15 cellular contexts compared by ENCODE assay signal in the genomic region with DNA sequence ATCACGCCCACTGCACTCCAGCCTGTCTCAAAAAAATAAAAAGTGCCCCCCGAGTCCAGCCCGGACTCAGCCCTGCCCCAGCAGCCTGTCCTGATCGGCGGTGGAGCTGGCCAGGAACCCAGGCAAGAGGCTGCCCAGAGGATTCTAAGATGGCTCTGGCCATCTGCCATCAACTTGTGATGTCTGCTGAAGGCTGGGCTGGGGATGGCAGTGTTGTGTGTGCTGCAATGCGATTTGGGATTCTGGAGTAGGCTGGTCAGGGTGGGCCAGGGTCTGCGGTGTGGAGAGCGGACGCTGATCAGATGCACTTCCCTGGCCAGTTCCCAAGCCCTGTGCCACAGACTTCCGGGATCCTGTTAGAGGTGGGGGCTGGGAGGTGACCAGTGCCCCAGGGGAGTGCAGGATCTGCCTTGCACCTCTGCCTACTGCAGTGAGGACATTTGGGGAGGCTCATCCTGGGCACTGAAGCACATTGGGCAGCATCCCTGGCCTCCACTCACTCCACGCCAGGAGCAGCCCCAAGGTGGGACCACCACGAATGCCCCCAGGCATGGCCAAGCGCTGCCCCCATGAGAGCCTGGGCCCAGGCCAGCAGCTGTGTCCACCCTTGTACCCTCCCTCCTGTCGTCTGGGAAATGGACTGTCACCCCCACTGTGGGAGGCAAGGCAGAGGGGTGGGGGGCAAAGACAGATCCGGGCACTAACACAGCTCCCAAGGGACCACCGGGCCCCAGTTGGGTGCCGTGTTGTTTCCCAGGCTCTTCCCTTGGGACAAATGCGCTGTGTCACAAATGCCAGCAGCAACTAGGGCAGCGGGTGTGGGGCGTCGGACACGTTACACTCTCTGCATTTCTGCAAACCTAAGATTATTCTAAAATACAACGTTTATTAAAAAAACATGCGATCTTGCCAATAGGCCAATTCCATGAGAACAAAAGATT. TPM values are rescaled to one million over a fixed set of nuclear protein-coding genes. Genes with fewer than 3 reads are reported as not detected.
DNase-seq lines count a peak whose midpoint lies in the region; ATAC-seq, FAIRE-seq and TF ChIP-seq lines count a peak whose summit lies in the region.
"Had no signal": no experiment of that assay in that cellular context is flagged by ENCODE, and none has a peak within 500 bp of the region (broad histone marks: within the 10 kb centered on the region; RNA-seq: fewer than 3 reads in every experiment).

No MANE protein-coding gene starts in this region.

- TF ChIP-seq EP300 in HepG2 (IDR thresholded peaks at IDR 0.05; ENCODE audit: low read depth in 2 of 2, low read length in 2 of 2) (no peak), HepG2 (CRISPR knock-in tag; IDR thresholded peaks at IDR 0.05; ENCODE audit: borderline replicate concordance) (no peak)

- TF ChIP-seq RAD21 in HepG2 (CRISPR knock-in tag; IDR thresholded peaks at IDR 0.05): no peak

- 93% methylated on average over 21 of the region's 24 CpGs for WGBS in HepG2 (ENCODE audit: low lambda C conversion rate)

- in situ Hi-C loops in HepG2 (cut with HindIII; ENCODE audit: extremely low pct_ligation_motif_present, low pct_unique_long_range_greater_than_20kb) (no loop called here), G401 (cut with HindIII; ENCODE audit: low sequenced_read_pairs) (no loop called here)

- no peak for TF ChIP-seq CTCF in RWPE1 (conservative IDR thresholded peaks at IDR 0.05; ENCODE audit: low read depth)
- TF ChIP-seq CTCF in HepG2 (CRISPR knock-in tag; IDR thresholded peaks at IDR 0.05): no peak

- DNase-seq in RWPE1 (ENCODE audit: low spot score) (no peak), HepG2 (ENCODE audit: low spot score) (no peak), G401 (ENCODE audit: low spot score) (no peak)
- no peak for DNase-seq in activated T-cell treated with anti-CD3 and anti-CD28 coated beads, Interleukin-2, amount 50 U/mL, for 24 hours
- DNase-seq: activated CD4-positive, alpha-beta T cell treated with anti-CD3 and anti-CD28 coated beads, Interleukin-2, amount 50 U/mL, for 48 hours; activated effector memory CD4-positive, alpha-beta T cell treated with anti-CD3 and anti-CD28 coated beads, Interleukin-2, amount 50 U/mL, for 16 hours; HFFc6; midbrain; NCI-H1048 had no signal

- no peaks in the 10 kb centered on the region for H3K79me2 ChIP-seq in HepG2 (ENCODE audit: insufficient read depth, low read length)

- POLR2A ChIA-PET in RWPE1 (lab: Yijun Ruan, JAX; ENCODE audit: low non-redundant PET) (no interaction called here), HepG2 (lab: Yijun Ruan, JAX) (no interaction called here)

- intact Hi-C loops in HepG2 (cut with micrococcal nuclease; ENCODE audit: unreplicated experiment): no loop called here

- no peak overlapping the region for H3K27ac Mint-ChIP-seq in activated T-cell treated with anti-CD3 and anti-CD28 coated beads, Interleukin-2, amount 50 U/mL, for 24 hours
- H3K27ac Mint-ChIP-seq: HFFc6; progenitor cell of endocrine pancreas; stimulated activated effector memory CD8-positive, alpha-beta T cell treated with anti-CD3 and anti-CD28 coated beads, Interleukin-12 subunit alpha, Interleukin-12 subunit beta, amount 100 ng/mL, for 72 hours had no signal

- H3K9me3 Mint-ChIP-seq in activated T-cell treated with anti-CD3 and anti-CD28 coated beads, Interleukin-2, amount 50 U/mL, for 24 hours: no peaks in the 10 kb centered on the region
- H3K9me3 Mint-ChIP-seq: HFFc6; stimulated activated effector memory CD8-positive, alpha-beta T cell treated with anti-CD3 and anti-CD28 coated beads, Interleukin-12 subunit alpha, Interleukin-12 subunit beta, amount 100 ng/mL, for 72 hours had no signal

- no peak overlapping the region for H3K4me3 Mint-ChIP-seq in activated T-cell treated with anti-CD3 and anti-CD28 coated beads, Interleukin-2, amount 50 U/mL, for 24 hours
- H3K4me3 Mint-ChIP-seq: HFFc6; stimulated activated effector memory CD8-positive, alpha-beta T cell treated with anti-CD3 and anti-CD28 coated beads, Interleukin-12 subunit alpha, Interleukin-12 subunit beta, amount 100 ng/mL, for 72 hours had no signal

- peaks cover 13 to 26% (median 24%) of the 10 kb centered on the region in 11 experiments for H3K27me3 ChIP-seq in BLaER1 treated with 17β-estradiol and CSF1 and Interleukin-3, amounts not matched to agents 10 nM and 100 nM
- H3K27me3 ChIP-seq in HepG2 (ENCODE audit: control insufficient read depth in 1 of 2, insufficient read depth in 2 of 2, low read length in 2 of 2): peaks cover 0 to 15% of the 10 kb centered on the region in 2 experiments; a peak in 2 of 5 replicates

- ATAC-seq in HepG2 (no peak), GM19455 (IDR thresholded peaks at IDR 0.05; ENCODE audit: unreplicated experiment) (no peak)
- ATAC-seq: stimulated activated effector memory CD8-positive, alpha-beta T cell treated with anti-CD3 and anti-CD28 coated beads, Interleukin-12 subunit alpha, Interleukin-12 subunit beta, amount 100 ng/mL, for 72 hours had no signal

- H3K27ac ChIP-seq in BLaER1 treated with 17β-estradiol and CSF1 and Interleukin-3, amounts not matched to agents 10 nM and 100 nM: peak overlapping the region in 8 of 11 experiments; percentile 59 to 76 (median 72); a peak in 14 of 22 replicates
- H3K27ac ChIP-seq in RWPE1 (peak overlapping the region; percentile 11; the same call in 1 of the 2 replicates), HepG2 (ENCODE audit: extremely low read length, insufficient read depth, low read length) (no peak overlapping the region)

- H3K9ac ChIP-seq in BLaER1 treated with 17β-estradiol and CSF1 and Interleukin-3, amounts not matched to agents 10 nM and 100 nM: peak overlapping the region in 7 of 11 experiments; percentile 5 to 59 (median 43); a peak in 7 of 22 replicates
- H3K9ac ChIP-seq in HepG2 (ENCODE audit: insufficient read depth, low read depth, low read length): no peak overlapping the region

- BruUV-seq in HepG2 (replicated peaks; lab: Mats Ljungman, UMichigan): no TSS peak

- peak overlapping the region in 2 of 10 experiments; percentile 1 to 36; a peak in 1 of 20 replicates for H3K4me3 ChIP-seq in BLaER1 treated with 17β-estradiol and CSF1 and Interleukin-3, amounts not matched to agents 10 nM and 100 nM
- H3K4me3 ChIP-seq in HepG2 (replicated peaks in 1 of 3; ENCODE audit: insufficient read depth in 1 of 3, low read depth in 2 of 3, low read length in 3 of 3): no peak overlapping the region

- H3K27me3 Mint-ChIP-seq in activated T-cell treated with anti-CD3 and anti-CD28 coated beads, Interleukin-2, amount 50 U/mL, for 24 hours: peaks cover 10% of the 10 kb centered on the region

- peaks cover 7% of the 10 kb centered on the region for H3K4me1 Mint-ChIP-seq in activated T-cell treated with anti-CD3 and anti-CD28 coated beads, Interleukin-2, amount 50 U/mL, for 24 hours (ENCODE audit: low read depth)

- H3K4me2 ChIP-seq in BLaER1 treated with 17β-estradiol and CSF1 and Interleukin-3, amounts not matched to agents 10 nM and 100 nM: peak overlapping the region; percentile 79 to 98 (median 92)
- H3K4me2 ChIP-seq in HepG2 (ENCODE audit: low read depth, low read length): no peak overlapping the region

- FAIRE-seq in HepG2 (lab: Jason Lieb, UNC): no peak
- FAIRE-seq: HTR-8/SVneo, RCC 7860 had no signal

- H3K9me3 ChIP-seq in BLaER1 treated with 17β-estradiol and CSF1 and Interleukin-3, amounts not matched to agents 10 nM and 100 nM (replicated peaks in 1 of 11): no peaks in the 10 kb centered on the region; a peak in 1 of 22 replicates
- no peaks in the 10 kb centered on the region for H3K9me3 ChIP-seq in HepG2 (ENCODE audit: low read length)

- no peak overlapping the region for H2AFZ ChIP-seq in HepG2 (ENCODE audit: low read length)

- H4K20me1 ChIP-seq in BLaER1 treated with 17β-estradiol and CSF1 and Interleukin-3, amounts not matched to agents 10 nM and 100 nM: peaks cover 0 to 58% (median 25%) of the 10 kb centered on the region in 11 experiments; a peak in 14 of 22 replicates
- H4K20me1 ChIP-seq in HepG2 (ENCODE audit: insufficient read depth, low read length): no peaks in the 10 kb centered on the region

- H3K4me1 ChIP-seq in BLaER1 treated with 17β-estradiol and CSF1 and Interleukin-3, amounts not matched to agents 10 nM and 100 nM: peaks cover 49 to 73% (median 65%) of the 10 kb centered on the region in 10 experiments
- peaks cover 29% of the 10 kb centered on the region for H3K4me1 ChIP-seq in HepG2 (ENCODE audit: insufficient read depth, low read length)

- no peak for TF ChIP-seq POLR2A in HepG2 (IDR thresholded peaks at IDR 0.05; ENCODE audit: insufficient read depth in 1 of 2, low read depth in 2 of 2, low read length in 2 of 2)

- H3K36me3 ChIP-seq in BLaER1 treated with 17β-estradiol and CSF1 and Interleukin-3, amounts not matched to agents 10 nM and 100 nM: peaks cover 17 to 44% (median 34%) of the 10 kb centered on the region in 11 experiments
- peaks cover 3 to 13% of the 10 kb centered on the region in 2 experiments; a peak in 2 of 5 replicates for H3K36me3 ChIP-seq in HepG2 (replicated peaks in 1 of 2; ENCODE audit: control insufficient read depth in 1 of 2, insufficient read depth in 2 of 2, low read length in 2 of 2)

- CTCF ChIA-PET in RWPE1 (lab: Yijun Ruan, JAX) (interaction anchor here (0.6 kb wide), 1 partner anchor 13 kb away, joined by 4 read pairs; no protein-coding TSS in a partner anchor), HepG2 (lab: Yijun Ruan, JAX; ENCODE audit: low intra/inter-chr PET ratio, low total read pairs) (no interaction called here)

- H3K36me3 Mint-ChIP-seq in activated T-cell treated with anti-CD3 and anti-CD28 coated beads, Interleukin-2, amount 50 U/mL, for 24 hours (ENCODE audit: low read depth): peaks cover 34% of the 10 kb centered on the region

RNA-seq across cellular contexts. Expression of gene TBXA2R, which starts 3.4 kb away (rescaled TPM):
- not detected in 2 replicates for total RNA-seq in HepG2 (2016; rRNA removed; fragmentation: Illumina TruSeq; extraction: Trizol)
- total RNA-seq in HepG2 (2016; cell fraction: cytosol; rRNA removed; fragmentation: Illumina TruSeq; extraction: Trizol; ENCODE audit: low read depth): not detected in 2 replicates
- total RNA-seq in HepG2 (2016; cell fraction: insoluble cytoplasmic fraction; rRNA removed; fragmentation: Illumina TruSeq; extraction: Trizol): not detected in 2 replicates
- total RNA-seq in HepG2 (2016; cell fraction: membrane; rRNA removed; fragmentation: Illumina TruSeq; extraction: Trizol): not detected in 2 replicates
- total RNA-seq in HepG2 (2016; cell fraction: nucleus; rRNA removed; fragmentation: Illumina TruSeq; extraction: Trizol): not detected in 2 replicates
- polyA plus RNA-seq in HepG2 (2011; rRNA removed): 0.05 and 0.09 TPM in 2 replicates
- 0.04 TPM in 2 replicates for polyA plus RNA-seq in HepG2 (2011; cell fraction: cytosol; rRNA removed)
- polyA plus RNA-seq in HepG2 (2011; cell fraction: nucleus; rRNA removed): 0.11 TPM in 1 of 2 replicates, not detected in the other
- not detected in 2 replicates for polyA plus RNA-seq in HepG2 (2012)
- not detected in 2 replicates for polyA plus RNA-seq in HepG2 (2016; cell fraction: cytosol; fragmentation: Illumina TruSeq; extraction: Trizol; ENCODE audit: low read depth)
- not detected in 2 replicates for polyA plus RNA-seq in HepG2 (2016; cell fraction: insoluble cytoplasmic fraction; fragmentation: Illumina TruSeq; extraction: Trizol; ENCODE audit: low read depth)
- polyA plus RNA-seq in HepG2 (2016; cell fraction: membrane; fragmentation: Illumina TruSeq; extraction: Trizol; ENCODE audit: low read depth): not detected in 2 replicates
- not detected in 2 replicates for polyA plus RNA-seq in HepG2 (2016; cell fraction: nucleus; fragmentation: Illumina TruSeq; extraction: Trizol; ENCODE audit: insufficient read depth, low read depth)
- 0.20 and 1.3 TPM in 2 replicates for polyA minus RNA-seq in HepG2 (2011; rRNA and poly(A)+ RNA removed; ENCODE audit: low replicate concordance)
- polyA minus RNA-seq in HepG2 (2011; cell fraction: cytosol; rRNA and poly(A)+ RNA removed): not detected in 2 replicates
- not detected in 2 replicates for polyA minus RNA-seq in HepG2 (2011; cell fraction: nucleus; rRNA and poly(A)+ RNA removed)
- total RNA-seq in G401 (2014; rRNA removed; shearing (Covaris generic)): 7.7 and 9.7 TPM in 2 replicates
- total RNA-seq: progenitor cell of endocrine pancreas had no signal

RNA-seq across cellular contexts. Expression of gene CACTIN, which starts 16.5 kb away (rescaled TPM):
- total RNA-seq in HepG2 (2016; rRNA removed; fragmentation: Illumina TruSeq; extraction: Trizol): 11.1 and 16.6 TPM in 2 replicates
- total RNA-seq in HepG2 (2016; cell fraction: cytosol; rRNA removed; fragmentation: Illumina TruSeq; extraction: Trizol; ENCODE audit: low read depth): 2.8 and 3.1 TPM in 2 replicates
- total RNA-seq in HepG2 (2016; cell fraction: insoluble cytoplasmic fraction; rRNA removed; fragmentation: Illumina TruSeq; extraction: Trizol): 11.2 and 17.9 TPM in 2 replicates
- 4.7 and 5.6 TPM in 2 replicates for total RNA-seq in HepG2 (2016; cell fraction: membrane; rRNA removed; fragmentation: Illumina TruSeq; extraction: Trizol)
- 9.0 and 11.6 TPM in 2 replicates for total RNA-seq in HepG2 (2016; cell fraction: nucleus; rRNA removed; fragmentation: Illumina TruSeq; extraction: Trizol)
- polyA plus RNA-seq in HepG2 (2011; rRNA removed): 10.0 and 11.5 TPM in 2 replicates
- polyA plus RNA-seq in HepG2 (2011; cell fraction: cytosol; rRNA removed): 6.6 and 11.2 TPM in 2 replicates
- polyA plus RNA-seq in HepG2 (2011; cell fraction: nucleus; rRNA removed): 31.8 and 41.5 TPM in 2 replicates
- polyA plus RNA-seq in HepG2 (2012): 5.7 and 5.8 TPM in 2 replicates
- 1.7 and 1.8 TPM in 2 replicates for polyA plus RNA-seq in HepG2 (2016; cell fraction: cytosol; fragmentation: Illumina TruSeq; extraction: Trizol; ENCODE audit: low read depth)
- polyA plus RNA-seq in HepG2 (2016; cell fraction: insoluble cytoplasmic fraction; fragmentation: Illumina TruSeq; extraction: Trizol; ENCODE audit: low read depth): 10.2 and 13.0 TPM in 2 replicates
- polyA plus RNA-seq in HepG2 (2016; cell fraction: membrane; fragmentation: Illumina TruSeq; extraction: Trizol; ENCODE audit: low read depth): 3.7 and 4.0 TPM in 2 replicates
- 28.6 and 30.2 TPM in 2 replicates for polyA plus RNA-seq in HepG2 (2016; cell fraction: nucleus; fragmentation: Illumina TruSeq; extraction: Trizol; ENCODE audit: insufficient read depth, low read depth)
- polyA minus RNA-seq in HepG2 (2011; rRNA and poly(A)+ RNA removed; ENCODE audit: low replicate concordance): 9.7 and 19.5 TPM in 2 replicates
- polyA minus RNA-seq in HepG2 (2011; cell fraction: cytosol; rRNA and poly(A)+ RNA removed): 5.0 and 5.2 TPM in 2 replicates
- 5.3 and 5.7 TPM in 2 replicates for polyA minus RNA-seq in HepG2 (2011; cell fraction: nucleus; rRNA and poly(A)+ RNA removed)
- 43.3 and 47.8 TPM in 2 replicates for total RNA-seq in G401 (2014; rRNA removed; shearing (Covaris generic))

RNA-seq across cellular contexts. Expression of gene GIPC3, which starts 24.8 kb away (rescaled TPM):
- not detected in 2 replicates for total RNA-seq in HepG2 (2016; rRNA removed; fragmentation: Illumina TruSeq; extraction: Trizol)
- not detected in 2 replicates for total RNA-seq in HepG2 (2016; cell fraction: cytosol; rRNA removed; fragmentation: Illumina TruSeq; extraction: Trizol; ENCODE audit: low read depth)
- not detected in 2 replicates for total RNA-seq in HepG2 (2016; cell fraction: insoluble cytoplasmic fraction; rRNA removed; fragmentation: Illumina TruSeq; extraction: Trizol)
- not detected in 2 replicates for total RNA-seq in HepG2 (2016; cell fraction: membrane; rRNA removed; fragmentation: Illumina TruSeq; extraction: Trizol)
- not detected in 2 replicates for total RNA-seq in HepG2 (2016; cell fraction: nucleus; rRNA removed; fragmentation: Illumina TruSeq; extraction: Trizol)
- polyA plus RNA-seq in HepG2 (2011; rRNA removed): 0.05 and 0.08 TPM in 2 replicates
- polyA plus RNA-seq in HepG2 (2011; cell fraction: cytosol; rRNA removed): 0.01 and 0.03 TPM in 2 replicates
- 0.14 and 0.17 TPM in 2 replicates for polyA plus RNA-seq in HepG2 (2011; cell fraction: nucleus; rRNA removed)
- polyA plus RNA-seq in HepG2 (2012): 0.04 TPM in 1 of 2 replicates, not detected in the other
- polyA plus RNA-seq in HepG2 (2016; cell fraction: cytosol; fragmentation: Illumina TruSeq; extraction: Trizol; ENCODE audit: low read depth): not detected in 2 replicates
- not detected in 2 replicates for polyA plus RNA-seq in HepG2 (2016; cell fraction: insoluble cytoplasmic fraction; fragmentation: Illumina TruSeq; extraction: Trizol; ENCODE audit: low read depth)
- polyA plus RNA-seq in HepG2 (2016; cell fraction: membrane; fragmentation: Illumina TruSeq; extraction: Trizol; ENCODE audit: low read depth): not detected in 2 replicates
- polyA plus RNA-seq in HepG2 (2016; cell fraction: nucleus; fragmentation: Illumina TruSeq; extraction: Trizol; ENCODE audit: insufficient read depth, low read depth): not detected in 2 replicates
- 0.02 and 5.9 TPM in 2 replicates for polyA minus RNA-seq in HepG2 (2011; rRNA and poly(A)+ RNA removed; ENCODE audit: low replicate concordance)
- polyA minus RNA-seq in HepG2 (2011; cell fraction: cytosol; rRNA and poly(A)+ RNA removed): not detected in 2 replicates
- not detected in 2 replicates for polyA minus RNA-seq in HepG2 (2011; cell fraction: nucleus; rRNA and poly(A)+ RNA removed)
- total RNA-seq in G401 (2014; rRNA removed; shearing (Covaris generic)): not detected in 2 replicates
- total RNA-seq: progenitor cell of endocrine pancreas had no signal

RNA-seq across cellular contexts. Expression of gene HMG20B, which starts 37.3 kb away (rescaled TPM):
- 23.0 and 29.2 TPM in 2 replicates for total RNA-seq in HepG2 (2016; rRNA removed; fragmentation: Illumina TruSeq; extraction: Trizol)
- 26.2 and 31.3 TPM in 2 replicates for total RNA-seq in HepG2 (2016; cell fraction: cytosol; rRNA removed; fragmentation: Illumina TruSeq; extraction: Trizol; ENCODE audit: low read depth)
- 26.2 and 29.0 TPM in 2 replicates for total RNA-seq in HepG2 (2016; cell fraction: insoluble cytoplasmic fraction; rRNA removed; fragmentation: Illumina TruSeq; extraction: Trizol)
- total RNA-seq in HepG2 (2016; cell fraction: membrane; rRNA removed; fragmentation: Illumina TruSeq; extraction: Trizol): 40.2 and 42.4 TPM in 2 replicates
- 17.0 TPM in 2 replicates for total RNA-seq in HepG2 (2016; cell fraction: nucleus; rRNA removed; fragmentation: Illumina TruSeq; extraction: Trizol)
- polyA plus RNA-seq in HepG2 (2011; rRNA removed): 23.9 and 24.8 TPM in 2 replicates
- 17.7 and 28.8 TPM in 2 replicates for polyA plus RNA-seq in HepG2 (2011; cell fraction: cytosol; rRNA removed)
- polyA plus RNA-seq in HepG2 (2011; cell fraction: nucleus; rRNA removed): 73.5 and 97.4 TPM in 2 replicates
- polyA plus RNA-seq in HepG2 (2012): 19.0 and 22.8 TPM in 2 replicates
- 33.9 and 35.6 TPM in 2 replicates for polyA plus RNA-seq in HepG2 (2016; cell fraction: cytosol; fragmentation: Illumina TruSeq; extraction: Trizol; ENCODE audit: low read depth)
- polyA plus RNA-seq in HepG2 (2016; cell fraction: insoluble cytoplasmic fraction; fragmentation: Illumina TruSeq; extraction: Trizol; ENCODE audit: low read depth): 36.6 TPM in 2 replicates
- 38.7 and 44.5 TPM in 2 replicates for polyA plus RNA-seq in HepG2 (2016; cell fraction: membrane; fragmentation: Illumina TruSeq; extraction: Trizol; ENCODE audit: low read depth)
- polyA plus RNA-seq in HepG2 (2016; cell fraction: nucleus; fragmentation: Illumina TruSeq; extraction: Trizol; ENCODE audit: insufficient read depth, low read depth): 80.7 and 81.4 TPM in 2 replicates
- polyA minus RNA-seq in HepG2 (2011; rRNA and poly(A)+ RNA removed; ENCODE audit: low replicate concordance): 13.9 and 67.7 TPM in 2 replicates
- 10.8 and 16.1 TPM in 2 replicates for polyA minus RNA-seq in HepG2 (2011; cell fraction: cytosol; rRNA and poly(A)+ RNA removed)
- 8.7 and 9.7 TPM in 2 replicates for polyA minus RNA-seq in HepG2 (2011; cell fraction: nucleus; rRNA and poly(A)+ RNA removed)
- total RNA-seq in G401 (2014; rRNA removed; shearing (Covaris generic)): 131 and 174 TPM in 2 replicates

RNA-seq across cellular contexts. Expression of gene MFSD12, which starts 52.7 kb away (rescaled TPM):
- total RNA-seq in HepG2 (2016; rRNA removed; fragmentation: Illumina TruSeq; extraction: Trizol): 14.0 and 29.1 TPM in 2 replicates
- total RNA-seq in HepG2 (2016; cell fraction: cytosol; rRNA removed; fragmentation: Illumina TruSeq; extraction: Trizol; ENCODE audit: low read depth): 9.9 and 10.2 TPM in 2 replicates
- total RNA-seq in HepG2 (2016; cell fraction: insoluble cytoplasmic fraction; rRNA removed; fragmentation: Illumina TruSeq; extraction: Trizol): 10.6 and 28.5 TPM in 2 replicates
- 19.7 and 20.6 TPM in 2 replicates for total RNA-seq in HepG2 (2016; cell fraction: membrane; rRNA removed; fragmentation: Illumina TruSeq; extraction: Trizol)
- 25.3 and 29.9 TPM in 2 replicates for total RNA-seq in HepG2 (2016; cell fraction: nucleus; rRNA removed; fragmentation: Illumina TruSeq; extraction: Trizol)
- polyA plus RNA-seq in HepG2 (2011; rRNA removed): 27.2 and 37.0 TPM in 2 replicates
- 16.9 and 29.1 TPM in 2 replicates for polyA plus RNA-seq in HepG2 (2011; cell fraction: cytosol; rRNA removed)
- 143 and 182 TPM in 2 replicates for polyA plus RNA-seq in HepG2 (2011; cell fraction: nucleus; rRNA removed)
- polyA plus RNA-seq in HepG2 (2012): 21.1 and 40.6 TPM in 2 replicates
- 12.9 and 14.1 TPM in 2 replicates for polyA plus RNA-seq in HepG2 (2016; cell fraction: cytosol; fragmentation: Illumina TruSeq; extraction: Trizol; ENCODE audit: low read depth)
- 12.6 and 14.9 TPM in 2 replicates for polyA plus RNA-seq in HepG2 (2016; cell fraction: insoluble cytoplasmic fraction; fragmentation: Illumina TruSeq; extraction: Trizol; ENCODE audit: low read depth)
- 19.3 and 20.1 TPM in 2 replicates for polyA plus RNA-seq in HepG2 (2016; cell fraction: membrane; fragmentation: Illumina TruSeq; extraction: Trizol; ENCODE audit: low read depth)
- polyA plus RNA-seq in HepG2 (2016; cell fraction: nucleus; fragmentation: Illumina TruSeq; extraction: Trizol; ENCODE audit: insufficient read depth, low read depth): 55.9 and 62.9 TPM in 2 replicates
- polyA minus RNA-seq in HepG2 (2011; rRNA and poly(A)+ RNA removed; ENCODE audit: low replicate concordance): 76.5 and 865 TPM in 2 replicates
- 29.2 and 33.3 TPM in 2 replicates for polyA minus RNA-seq in HepG2 (2011; cell fraction: cytosol; rRNA and poly(A)+ RNA removed)
- 22.5 and 22.8 TPM in 2 replicates for polyA minus RNA-seq in HepG2 (2011; cell fraction: nucleus; rRNA and poly(A)+ RNA removed)
- 128 and 151 TPM in 2 replicates for total RNA-seq in G401 (2014; rRNA removed; shearing (Covaris generic))
